In the genomic region with DNA sequence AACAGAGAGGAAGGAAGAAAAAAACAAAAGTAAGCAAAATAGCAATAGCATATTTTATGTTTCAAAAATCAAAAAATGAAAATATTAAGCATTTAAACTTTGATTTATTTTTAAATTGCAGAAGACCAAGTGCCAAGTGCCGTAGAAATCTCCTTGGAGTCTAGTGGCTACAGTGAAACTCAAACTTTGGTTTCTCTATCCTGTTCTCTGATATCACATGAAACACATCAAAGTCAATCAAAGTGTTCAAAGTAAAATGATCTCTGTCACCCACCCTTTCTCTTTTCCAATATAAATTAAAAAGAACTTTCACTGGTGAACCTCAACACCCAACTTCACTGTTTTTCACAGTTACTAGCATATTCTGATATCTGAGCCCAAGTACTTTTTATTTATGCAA, we compare ENCODE assay signal across 16 cellular contexts.
DNase-seq lines count a peak whose midpoint lies in the region; ATAC-seq and TF ChIP-seq lines count a peak whose summit lies in the region.
"Had no signal": no experiment of that assay in that cellular context is flagged by ENCODE, and none has a peak within 500 bp of the region (broad histone marks: within the 10 kb centered on the region; RNA-seq: fewer than 3 reads in every experiment).

No MANE protein-coding gene starts in this region.

- H4K91ac ChIP-seq in trophoblast cell (ENCODE audit: low read depth, low read length) = no peak overlapping the region

- peaks cover 91% of the 10 kb centered on the region for H3K4me1 Mint-ChIP-seq in activated T-cell treated with anti-CD3 and anti-CD28 coated beads, Interleukin-2, amount 50 U/mL, for 72 hours (ENCODE audit: low read depth)
- H3K4me1 Mint-ChIP-seq in activated CD8-positive, alpha-beta T cell treated with anti-CD3 and anti-CD28 coated beads for 36 hours (ENCODE audit: low read depth) = peaks cover 80% of the 10 kb centered on the region

- H3K9me3 ChIP-seq in DND-41 (ENCODE audit: insufficient read depth, low read length, severe bottlenecking) (no peaks in the 10 kb centered on the region), trophoblast cell (ENCODE audit: insufficient read depth, low read depth, low read length) (peaks cover 4% of the 10 kb centered on the region)
- H3K9me3 ChIP-seq in effector memory CD4-positive, alpha-beta T cell (ENCODE audit: control insufficient read depth, low read length) = no peaks in the 10 kb centered on the region

- no peak overlapping the region for H4K12ac ChIP-seq in trophoblast cell (ENCODE audit: low read depth, low read length)

- CTCF ChIA-PET in activated CD8-positive, alpha-beta T cell treated with anti-CD3 and anti-CD28 coated beads for 36 hours (lab: Charles Lee) = no interaction called here

- no peaks in the 10 kb centered on the region for H3K79me1 ChIP-seq in trophoblast cell (ENCODE audit: low read length)

- TF ChIP-seq CTCF in DND-41 (IDR thresholded peaks at IDR 0.05; ENCODE audit: borderline replicate concordance, extremely low read depth, low read length, poor library complexity, severe bottlenecking) = no peak
- TF ChIP-seq CTCF in activated CD8-positive, alpha-beta T cell treated with anti-CD3 and anti-CD28 coated beads for 36 hours (IDR thresholded peaks at IDR 0.05) = no peak

- H2AFZ ChIP-seq in DND-41 (ENCODE audit: low read depth, low read length) (no peak overlapping the region), trophoblast cell (ENCODE audit: insufficient read depth, low read length, poor library complexity) (no peak overlapping the region)

- intact Hi-C loops in activated CD8-positive, alpha-beta T cell treated with anti-CD3 and anti-CD28 coated beads for 36 hours (cut with micrococcal nuclease) = loop anchor here (5.0 kb wide), 2 partner anchors 33 to 37 kb away; no protein-coding TSS in a partner anchor

- H3K27me3 ChIP-seq in DND-41 (ENCODE audit: insufficient read depth, low read length, poor library complexity) = no peaks in the 10 kb centered on the region
- no peaks in the 10 kb centered on the region for H3K27me3 ChIP-seq in effector memory CD4-positive, alpha-beta T cell (replicated peaks; ENCODE audit: control insufficient read depth, insufficient read depth, low read length, poor library complexity, severe bottlenecking)
- no peaks in the 10 kb centered on the region for H3K27me3 ChIP-seq in trophoblast cell (ENCODE audit: insufficient read depth, low read length)

- no peaks in the 10 kb centered on the region for H3K27me3 Mint-ChIP-seq in activated T-cell treated with anti-CD3 and anti-CD28 coated beads, Interleukin-2, amount 50 U/mL, for 72 hours (ENCODE audit: low read depth)
- H3K27me3 Mint-ChIP-seq in activated CD8-positive, alpha-beta T cell treated with anti-CD3 and anti-CD28 coated beads for 36 hours = no peaks in the 10 kb centered on the region

- H3K27ac Mint-ChIP-seq in activated T-cell treated with anti-CD3 and anti-CD28 coated beads, Interleukin-2, amount 50 U/mL, for 72 hours = peak overlapping the region; percentile 82
- H3K27ac Mint-ChIP-seq in activated CD8-positive, alpha-beta T cell treated with anti-CD3 and anti-CD28 coated beads for 36 hours = peak overlapping the region; percentile 87

- no peak overlapping the region for H3K4me2 ChIP-seq in DND-41 (ENCODE audit: insufficient read depth, low read length)
- no peak overlapping the region for H3K4me2 ChIP-seq in trophoblast cell (ENCODE audit: low read length)

- no peak overlapping the region for H3K23ac ChIP-seq in trophoblast cell (ENCODE audit: low read length)

- no peak overlapping the region for H2AK5ac ChIP-seq in trophoblast cell (ENCODE audit: low read length)

- H3K9ac ChIP-seq in DND-41 (ENCODE audit: low read depth, low read length) (no peak overlapping the region), trophoblast cell (ENCODE audit: low read length) (no peak overlapping the region)

- H3K4me3 ChIP-seq in DND-41 (ENCODE audit: low read depth in 1 of 2, low read length in 2 of 2) (no peak overlapping the region), trophoblast cell (ENCODE audit: low read depth, low read length) (no peak overlapping the region)
- no peak overlapping the region for H3K4me3 ChIP-seq in effector memory CD4-positive, alpha-beta T cell (ENCODE audit: insufficient read depth, low read depth, low read length, poor library complexity, severe bottlenecking)

- no peaks in the 10 kb centered on the region for H3K9me3 Mint-ChIP-seq in activated T-cell treated with anti-CD3 and anti-CD28 coated beads, Interleukin-2, amount 50 U/mL, for 72 hours
- H3K9me3 Mint-ChIP-seq in activated CD8-positive, alpha-beta T cell treated with anti-CD3 and anti-CD28 coated beads for 36 hours = no peaks in the 10 kb centered on the region

- no peak for ATAC-seq in activated T-cell treated with anti-CD3 and anti-CD28 coated beads, Interleukin-2, amount 50 U/mL, for 72 hours (replicated peaks in 1 of 2)
- ATAC-seq in DND-41 (ENCODE audit: insufficient read depth, low read depth) (no peak), HG03521 (IDR thresholded peaks at IDR 0.05; ENCODE audit: unreplicated experiment) (no peak)
- ATAC-seq in activated CD8-positive, alpha-beta T cell treated with anti-CD3 and anti-CD28 coated beads for 36 hours = no peak

- H4K20me1 ChIP-seq in DND-41 (ENCODE audit: insufficient read depth, low read length) = peaks cover 33% of the 10 kb centered on the region

- H3K36me3 ChIP-seq in DND-41 (ENCODE audit: insufficient read depth, low read length) = peaks cover 98% of the 10 kb centered on the region
- H3K36me3 ChIP-seq in effector memory CD4-positive, alpha-beta T cell (ENCODE audit: control insufficient read depth, insufficient read depth, low read length) = peaks cover 29% of the 10 kb centered on the region
- no peaks in the 10 kb centered on the region for H3K36me3 ChIP-seq in trophoblast cell (ENCODE audit: control insufficient read depth in 1 of 2, insufficient read depth in 2 of 2, low read length in 2 of 2)

- H3K4me1 ChIP-seq in DND-41 (ENCODE audit: insufficient read depth, low read length) (no peaks in the 10 kb centered on the region), trophoblast cell (ENCODE audit: control insufficient read depth in 1 of 2, insufficient read depth in 2 of 2, low read length in 2 of 2) (no peaks in the 10 kb centered on the region)
- peaks cover 14% of the 10 kb centered on the region for H3K4me1 ChIP-seq in effector memory CD4-positive, alpha-beta T cell (ENCODE audit: control insufficient read depth, insufficient read depth, low read length, poor library complexity, severe bottlenecking)

- peak overlapping the region; percentile 2; the same call in 1 of the 2 replicates for H3K27ac ChIP-seq in DND-41 (ENCODE audit: low read length)
- H3K27ac ChIP-seq in effector memory CD4-positive, alpha-beta T cell (ENCODE audit: insufficient read depth, low read length, poor library complexity, severe bottlenecking) = peak overlapping the region; percentile 21
- no peak overlapping the region for H3K27ac ChIP-seq in trophoblast cell (ENCODE audit: low read depth, low read length)
- H3K27ac ChIP-seq: RWPE1 had no signal

- H3K4me3 Mint-ChIP-seq in activated T-cell treated with anti-CD3 and anti-CD28 coated beads, Interleukin-2, amount 50 U/mL, for 72 hours = peak overlapping the region; percentile 31 to 58
- no peak overlapping the region for H3K4me3 Mint-ChIP-seq in activated CD8-positive, alpha-beta T cell treated with anti-CD3 and anti-CD28 coated beads for 36 hours

- peaks cover 3 to 34% of the 10 kb centered on the region in 2 donors for H3K36me3 Mint-ChIP-seq in activated T-cell treated with anti-CD3 and anti-CD28 coated beads, Interleukin-2, amount 50 U/mL, for 72 hours (ENCODE audit: insufficient read depth in 2 of 2)
- peaks cover 69% of the 10 kb centered on the region for H3K36me3 Mint-ChIP-seq in activated CD8-positive, alpha-beta T cell treated with anti-CD3 and anti-CD28 coated beads for 36 hours (ENCODE audit: low read depth)

- no peak overlapping the region for H3K4ac ChIP-seq in trophoblast cell (ENCODE audit: low read depth, low read length)

- POLR2A ChIA-PET in activated CD8-positive, alpha-beta T cell treated with anti-CD3 and anti-CD28 coated beads for 36 hours (lab: Charles Lee) = interaction anchor here (1.4 to 1.9 kb wide), 2 partner anchors 10 to 18 kb away, joined by 5 to 10 read pairs; no protein-coding TSS in a partner anchor

- no peak overlapping the region for H4K8ac ChIP-seq in trophoblast cell (ENCODE audit: low read depth, low read length)

- no peak for DNase-seq in activated T-cell treated with anti-CD3 and anti-CD28 coated beads, Interleukin-2, amount 50 U/mL, for 72 hours
- DNase-seq in activated T-cell treated with anti-CD3 and anti-CD28 coated beads, Interleukin-2, amount 50 U/mL, for 48 hours = no peak
- DNase-seq in DND-41 (no peak), DMS53 (lab: John Stamatoyannopoulos, UW) (no peak), trophoblast cell (no peak)
- DNase-seq in activated CD8-positive, alpha-beta T cell treated with anti-CD3 and anti-CD28 coated beads for 36 hours = no peak
- DNase-seq in effector memory CD4-positive, alpha-beta T cell = no peak
- DNase-seq: AML-193; KBM-7; NCI-H1092; NCI-H1694 treated with DMSO at 0.1 percent for 48 hours; NCI-H345; NCI-H69; NK-92 treated with Interleukin-12 subunit alpha and Interleukin-12 subunit beta, amount 100 ng/mL, for 24 hours had no signal

- no peak overlapping the region for H3K18ac ChIP-seq in trophoblast cell (ENCODE audit: low read length)

- H3K14ac ChIP-seq in trophoblast cell (ENCODE audit: low read length) = no peak overlapping the region

- no peak overlapping the region for H2BK120ac ChIP-seq in trophoblast cell (ENCODE audit: insufficient read depth, low read length, poor library complexity)

- H3K79me2 ChIP-seq in DND-41 (ENCODE audit: insufficient read depth, low read length) (peaks cover 87% of the 10 kb centered on the region), trophoblast cell (ENCODE audit: control insufficient read depth, insufficient read depth, low read length, poor library complexity) (no peaks in the 10 kb centered on the region)

- H2BK12ac ChIP-seq in trophoblast cell (ENCODE audit: low read length) = no peak overlapping the region

- no CpG with 5 or more reads among the region's 1 CpG for WGBS in trophoblast cell (ENCODE audit: extremely low coverage, insufficient coverage, insufficient read length)

- H2BK5ac ChIP-seq in trophoblast cell (ENCODE audit: low read depth, low read length, poor library complexity) = no peak overlapping the region
